18 cellular contexts compared by ENCODE assay signal in genomic region chr11:100525197-100525596, GRCh38.
DNase-seq lines count a peak whose midpoint lies in the region; ATAC-seq, FAIRE-seq and TF ChIP-seq lines count a peak whose summit lies in the region.
"Had no signal": no experiment of that assay in that cellular context is flagged by ENCODE, and none has a peak within 500 bp of the region (broad histone marks: within the 10 kb centered on the region; RNA-seq: fewer than 3 reads in every experiment).

No MANE protein-coding gene starts in this region.

- intact Hi-C loops in HCT116 (cut with micrococcal nuclease) (no loop called here), HepG2 (cut with micrococcal nuclease; ENCODE audit: unreplicated experiment) (no loop called here)

- no peak overlapping the region for H3K18ac ChIP-seq in H1 (ENCODE audit: extremely low read depth, low read length)

- 93% methylated on average over 4 of the region's 4 CpGs; no CpG with 5 or more reads in 1 of the 2 experiments for WGBS in H1 (ENCODE audit: extremely low coverage in 1 of 2, insufficient coverage in 1 of 2, insufficient read length in 1 of 2, insufficient replicate concordance in 2 of 2, low coverage in 1 of 2, low lambda C conversion rate in 2 of 2, missing lambda C conversion rate in 1 of 2), 2 experiments
- WGBS in HepG2 (ENCODE audit: low lambda C conversion rate), result 10% methylated on average over 2 of the region's 4 CpGs

- POLR2A ChIA-PET in HCT116 (lab: Charles Lee), result no interaction called here
- POLR2A ChIA-PET in H1 (lab: Charles Lee; ENCODE audit: partially characterized antibody), result no interaction called here
- POLR2A ChIA-PET in HepG2 (lab: Yijun Ruan, JAX), result no interaction called here

- RAD21 ChIA-PET in HCT116 (lab: Charles Lee; ENCODE audit: low non-redundant PET in 1 of 2, low total read pairs in 2 of 2, uncharacterized antibody in 2 of 2, unreplicated experiment in 2 of 2), result no interaction called here

- H4K8ac ChIP-seq in H1 (ENCODE audit: extremely low read depth, insufficient read depth, low read length), result 0 out of 2 replicates have a peak overlapping the region, but pooled peaks have one; percentile 38

- BruUV-seq in HCT116 (replicated peaks; lab: Mats Ljungman, UMichigan) (no TSS peak), HepG2 (replicated peaks; lab: Mats Ljungman, UMichigan) (no TSS peak)

- no peaks in the 10 kb centered on the region for H3F3A ChIP-seq in GM23338 (replicated peaks; ENCODE audit: low read depth)

- in situ Hi-C loops in HepG2 (cut with HindIII; ENCODE audit: extremely low pct_ligation_motif_present, low pct_unique_long_range_greater_than_20kb), result no loop called here

- H3K23ac ChIP-seq in H1 (ENCODE audit: insufficient read length), result no peak overlapping the region

- H2BK15ac ChIP-seq in H1 (ENCODE audit: low read length), result no peak overlapping the region

- no peak overlapping the region for H4K91ac ChIP-seq in H1 (replicated peaks; ENCODE audit: insufficient read length, low read length)

- no peak overlapping the region for H2BK5ac ChIP-seq in H1 (ENCODE audit: low read depth, low read length)

- no peak overlapping the region for H3K14ac ChIP-seq in H1 (ENCODE audit: insufficient read length)

- 0 out of 2 replicates have a peak, but pooled peaks cover 2% of the 10 kb centered on the region for H3K23me2 ChIP-seq in H1 (ENCODE audit: low read depth, low read length)

- H4K20me1 ChIP-seq in GM23338 (replicated peaks; ENCODE audit: insufficient read depth) (no peaks in the 10 kb centered on the region), HCT116 (ENCODE audit: insufficient read depth) (no peaks in the 10 kb centered on the region), H1 (replicated peaks in 1 of 2; ENCODE audit: control insufficient read depth in 1 of 2, insufficient read depth in 2 of 2, low read length in 2 of 2) (no peaks in the 10 kb centered on the region), HepG2 (ENCODE audit: insufficient read depth, low read length) (no peaks in the 10 kb centered on the region)

- no peak overlapping the region for H3K4ac ChIP-seq in H1 (replicated peaks; ENCODE audit: insufficient read length, low read depth, low read length)

- CTCF ChIA-PET in HCT116 (lab: Charles Lee), result interaction anchor here (0.7 to 1.5 kb wide), 3 partner anchors 10 to 515 kb away, joined by 3 to 6 read pairs (median 3); no protein-coding TSS in a partner anchor
- CTCF ChIA-PET in H1 (lab: Charles Lee; ENCODE audit: partially characterized antibody), result interaction anchor here (0.5 to 3.1 kb wide), 32 partner anchors 9 to 773 kb away, joined by 3 to 24 read pairs (median 4); no protein-coding TSS in a partner anchor
- CTCF ChIA-PET in HepG2 (lab: Yijun Ruan, JAX; ENCODE audit: low intra/inter-chr PET ratio, low total read pairs), result no interaction called here

- H2AFZ ChIP-seq in GM23338, result peak overlapping the region; percentile 53; the same call in 1 of the 2 replicates
- no peak overlapping the region for H2AFZ ChIP-seq in HCT116 (ENCODE audit: low read depth, low read length, poor library complexity, severe bottlenecking)
- H2AFZ ChIP-seq in H1 (ENCODE audit: low read length), result peak overlapping the region; percentile 87; the same call in 1 of the 2 replicates
- no peak overlapping the region for H2AFZ ChIP-seq in HepG2 (ENCODE audit: low read length)

- no peak overlapping the region for H2BK12ac ChIP-seq in H1 (ENCODE audit: low read depth, low read length)

- ATAC-seq in GM23338 (no peak), HCT116 (peak; percentile 6; the same call in 1 of the 2 replicates), HepG2 (no peak), GM21619 (IDR thresholded peaks at IDR 0.05; ENCODE audit: unreplicated experiment) (no peak)

- FAIRE-seq in H1 (lab: Jason Lieb, UNC) (no peak), HepG2 (lab: Jason Lieb, UNC) (no peak)
- FAIRE-seq: GM12891, GM18507 had no signal

- H3K4me3 ChIP-seq in GM23338 (no peak overlapping the region), HCT116 (replicated peaks in 1 of 2; ENCODE audit: low read depth in 1 of 2, low read length in 2 of 2) (no peak overlapping the region), H1 (ENCODE audit: extremely low read depth in 1 of 4, insufficient read depth in 2 of 4, low read depth in 3 of 4, low read length in 4 of 4) (no peak overlapping the region), HepG2 (replicated peaks in 1 of 3; ENCODE audit: insufficient read depth in 1 of 3, low read depth in 2 of 3, low read length in 3 of 3) (no peak overlapping the region)

- no peak overlapping the region for H4K5ac ChIP-seq in H1 (ENCODE audit: insufficient read length, low read depth, low read length)

- no peak overlapping the region for H3K27ac Mint-ChIP-seq in GM23338
- H3K27ac Mint-ChIP-seq: CD4-positive, alpha-beta memory T cell had no signal

- no peaks in the 10 kb centered on the region; the same call in 1 of the 2 replicates for H3K36me3 ChIP-seq in GM23338 (ENCODE audit: insufficient read depth)
- no peaks in the 10 kb centered on the region for H3K36me3 ChIP-seq in HCT116 (ENCODE audit: control insufficient read depth in 1 of 2, insufficient read depth in 2 of 2, low read length in 2 of 2)
- no peaks in the 10 kb centered on the region for H3K36me3 ChIP-seq in H1 (ENCODE audit: control insufficient read depth in 2 of 4, insufficient read depth in 4 of 4, low read length in 3 of 4)
- H3K36me3 ChIP-seq in HepG2 (replicated peaks in 1 of 2; ENCODE audit: control insufficient read depth in 1 of 2, insufficient read depth in 2 of 2, low read length in 2 of 2), result no peaks in the 10 kb centered on the region

- H3K27me3 ChIP-seq in GM23338 (ENCODE audit: insufficient read depth) (no peaks in the 10 kb centered on the region), HCT116 (ENCODE audit: insufficient read depth, low read length) (no peaks in the 10 kb centered on the region), H1 (replicated peaks in 1 of 4; ENCODE audit: control insufficient read depth in 3 of 4, extremely low read depth in 1 of 4, insufficient read depth in 3 of 4, low read length in 3 of 4) (no peaks in the 10 kb centered on the region), HepG2 (ENCODE audit: control insufficient read depth in 1 of 2, insufficient read depth in 2 of 2, low read length in 2 of 2) (no peaks in the 10 kb centered on the region)

- H2BK120ac ChIP-seq in H1 (replicated peaks; ENCODE audit: low read depth, low read length), result no peak overlapping the region

- no peak overlapping the region for H2AK5ac ChIP-seq in H1 (ENCODE audit: low read depth, low read length)

- DNase-seq in GM23338 (ENCODE audit: low spot score) (no peak), HCT116 (ENCODE audit: low read depth, low spot score) (no peak), H1 (ENCODE audit: low read depth in 1 of 2, low spot score in 2 of 2) (no peak), HepG2 (ENCODE audit: low spot score) (no peak), NCI-H1417 (lab: John Stamatoyannopoulos, UW) (no peak), putamen (ENCODE audit: low spot score) (no peak)
- DNase-seq: C1 segment of cervical spinal cord; Calu3; CD4-positive, alpha-beta memory T cell; COR-L47; DMS153; DMS79 treated with DMSO at 0.1 percent for 48 hours; GF-D8; GOT3; HCEC 1CT had no signal

- H3K4me1 ChIP-seq in GM23338 (ENCODE audit: insufficient read depth), result no peaks in the 10 kb centered on the region
- H3K4me1 ChIP-seq in HCT116 (ENCODE audit: control insufficient read depth in 1 of 2, insufficient read depth in 2 of 2, low read length in 2 of 2), result no peaks in the 10 kb centered on the region
- 0 out of 7 replicates have a peak, but pooled peaks cover 0 to 2% (median 0%) of the 10 kb centered on the region in 4 experiments for H3K4me1 ChIP-seq in H1 (replicated peaks in 1 of 4; ENCODE audit: control insufficient read depth in 3 of 4, insufficient read depth in 4 of 4, low read length in 3 of 4)
- no peaks in the 10 kb centered on the region for H3K4me1 ChIP-seq in HepG2 (ENCODE audit: insufficient read depth, low read length)

- H3K9me2 ChIP-seq in GM23338 (ENCODE audit: insufficient read depth) (peaks cover 7% of the 10 kb centered on the region; the same call in 1 of the 2 replicates), HCT116 (ENCODE audit: insufficient read depth) (no peaks in the 10 kb centered on the region)

- no peak overlapping the region for H2BK20ac ChIP-seq in H1 (ENCODE audit: low read length)

- H3K79me1 ChIP-seq in H1 (ENCODE audit: low read depth, low read length), result no peaks in the 10 kb centered on the region

- TF ChIP-seq EP300 in H1 (IDR thresholded peaks at IDR 0.05; ENCODE audit: borderline replicate concordance in 1 of 2, low read depth in 2 of 2, low read length in 2 of 2), result no peak
- TF ChIP-seq EP300 in HepG2 (IDR thresholded peaks at IDR 0.05; ENCODE audit: low read depth in 2 of 2, low read length in 2 of 2), result no peak
- no peak for TF ChIP-seq EP300 in HepG2 (CRISPR knock-in tag; IDR thresholded peaks at IDR 0.05; ENCODE audit: borderline replicate concordance)

- H3K4me2 ChIP-seq in GM23338 (no peak overlapping the region), HCT116 (ENCODE audit: low read length) (no peak overlapping the region), H1 (ENCODE audit: insufficient read depth in 1 of 2, low read depth in 2 of 2, low read length in 2 of 2) (no peak overlapping the region), HepG2 (ENCODE audit: low read depth, low read length) (no peak overlapping the region)

- no peak for TF ChIP-seq RAD21 in HCT116 (IDR thresholded peaks at IDR 0.05; ENCODE audit: low read depth)
- TF ChIP-seq RAD21 in H1 (IDR thresholded peaks at IDR 0.05 in 1 of 2, conservative IDR thresholded peaks at IDR 0.05 in 1 of 2; ENCODE audit: low read depth in 2 of 2, low read length in 2 of 2), result no peak
- no peak for TF ChIP-seq RAD21 in HepG2 (CRISPR knock-in tag; IDR thresholded peaks at IDR 0.05)

- no peak overlapping the region for H3K27ac ChIP-seq in GM23338 (ENCODE audit: low read depth)
- H3K27ac ChIP-seq in HCT116 (ENCODE audit: low read depth, low read length), result no peak overlapping the region
- no peak overlapping the region for H3K27ac ChIP-seq in H1 (ENCODE audit: low read depth, low read length)
- no peak overlapping the region for H3K27ac ChIP-seq in HepG2 (ENCODE audit: extremely low read length, insufficient read depth, low read length)

- TF ChIP-seq POLR2A in HCT116 (IDR thresholded peaks at IDR 0.05; ENCODE audit: borderline replicate concordance, extremely low read depth, insufficient read depth, insufficient read length) (no peak), H1 (IDR thresholded peaks at IDR 0.05; ENCODE audit: control extremely low read depth in 1 of 2, low read depth in 2 of 2, low read length in 2 of 2) (no peak), HepG2 (IDR thresholded peaks at IDR 0.05; ENCODE audit: insufficient read depth in 1 of 2, low read depth in 2 of 2, low read length in 2 of 2) (no peak)

- peaks cover 16% of the 10 kb centered on the region for H3K9me3 Mint-ChIP-seq in GM23338

- no peak overlapping the region for H3K9ac ChIP-seq in HCT116 (ENCODE audit: low read length)
- no peak overlapping the region for H3K9ac ChIP-seq in H1 (replicated peaks in 1 of 4; ENCODE audit: extremely low read depth in 1 of 4, low read depth in 3 of 4, low read length in 3 of 4)
- no peak overlapping the region for H3K9ac ChIP-seq in HepG2 (ENCODE audit: insufficient read depth, low read depth, low read length)

- no peaks in the 10 kb centered on the region for H3K4me1 Mint-ChIP-seq in GM23338
- H3K4me1 Mint-ChIP-seq: CD4-positive, alpha-beta memory T cell had no signal

- H3K79me2 ChIP-seq in GM23338 (replicated peaks; ENCODE audit: insufficient read depth), result no peaks in the 10 kb centered on the region
- H3K79me2 ChIP-seq in HCT116 (ENCODE audit: insufficient read depth, low read length), result no peaks in the 10 kb centered on the region
- H3K79me2 ChIP-seq in H1 (ENCODE audit: control insufficient read depth in 1 of 2, insufficient read depth in 2 of 2, low read length in 2 of 2), result no peaks in the 10 kb centered on the region
- H3K79me2 ChIP-seq in HepG2 (ENCODE audit: insufficient read depth, low read length), result no peaks in the 10 kb centered on the region

- H3K27me3 Mint-ChIP-seq in GM23338 (ENCODE audit: insufficient read depth, low read depth, poor library complexity), result peaks cover 2% of the 10 kb centered on the region
- H3K27me3 Mint-ChIP-seq: CD4-positive, alpha-beta memory T cell had no signal

- H3K9me3 ChIP-seq in HCT116 (ENCODE audit: control insufficient read depth in 1 of 2, insufficient read depth in 1 of 2, low read depth in 1 of 2, low read length in 2 of 2) (no peaks in the 10 kb centered on the region), H1 (ENCODE audit: insufficient read depth in 2 of 2, low read depth in 1 of 2, low read length in 1 of 2) (peaks cover 0 to 3% of the 10 kb centered on the region in 2 experiments; a peak in 1 of 4 replicates), HepG2 (ENCODE audit: low read length) (peaks cover 44% of the 10 kb centered on the region)

- peaks cover 16% of the 10 kb centered on the region for H3K36me3 Mint-ChIP-seq in GM23338 (ENCODE audit: low read depth)

- no peak overlapping the region for H3K56ac ChIP-seq in H1 (replicated peaks; ENCODE audit: insufficient read length, low read depth, low read length)

- TF ChIP-seq CTCF in GM23338 (conservative IDR thresholded peaks at IDR 0.05; ENCODE audit: low read depth in 2 of 2) (no peak), HCT116 (IDR thresholded peaks at IDR 0.05 in 2 of 3, conservative IDR thresholded peaks at IDR 0.05 in 1 of 3; ENCODE audit: borderline replicate concordance in 1 of 3, insufficient read depth in 1 of 3, low read depth in 2 of 3, low read length in 2 of 3) (no peak), H1 (IDR thresholded peaks at IDR 0.05; ENCODE audit: control extremely low read depth in 1 of 3, insufficient read depth in 1 of 3, low read depth in 1 of 3, low read length in 3 of 3) (no peak), HepG2 (CRISPR knock-in tag; IDR thresholded peaks at IDR 0.05) (no peak)

- H3K4me3 Mint-ChIP-seq in GM23338, result no peak overlapping the region
- H3K4me3 Mint-ChIP-seq: CD4-positive, alpha-beta memory T cell had no signal

Comparison
In these comparisons a context has a peak if more than half of its experiments do, and no peak if none do; other contexts are left out.
1. H2AFZ ChIP-seq: peak in GM23338 (single experiment) and H1 (single experiment); none in HCT116 (single experiment) and HepG2 (single experiment).